In the genomic region with DNA sequence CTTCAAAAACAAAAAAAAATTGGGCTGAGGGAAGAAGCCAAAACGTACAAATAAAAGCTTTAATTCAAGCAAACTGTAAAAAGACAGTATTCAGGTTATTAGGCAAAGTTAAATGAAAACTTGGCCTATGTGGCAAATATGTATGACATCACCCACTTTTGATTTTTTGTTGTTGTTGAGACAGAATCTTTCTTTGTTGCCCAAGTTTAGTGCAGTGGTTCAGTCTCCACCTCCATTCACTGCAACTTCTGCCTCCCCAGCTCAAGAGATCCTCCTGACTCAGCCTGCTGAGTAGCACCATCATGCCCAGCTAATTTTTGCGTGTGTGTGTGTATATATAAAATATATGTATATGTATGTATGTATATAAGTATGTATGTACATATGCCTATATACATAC, we compare ENCODE assay signal across 23 cellular contexts.
A peak's percentile ranks its signal among the peaks of the same experiment; 100 is the strongest.
DNase-seq lines count a peak whose midpoint lies in the region; ATAC-seq, FAIRE-seq and TF ChIP-seq lines count a peak whose summit lies in the region.
"Had no signal": no experiment of that assay in that cellular context is flagged by ENCODE, and none has a peak within 500 bp of the region (broad histone marks: within the 10 kb centered on the region; RNA-seq: fewer than 3 reads in every experiment).

No MANE protein-coding gene starts in this region.

- no peaks in the 10 kb centered on the region for H3K4me1 Mint-ChIP-seq in activated CD4-positive, alpha-beta T cell treated with anti-CD3 and anti-CD28 coated beads, Interleukin-2, amount 10 ng/mL, durations not matched to agents 24 days and 14 days
- H3K4me1 Mint-ChIP-seq: CD4-positive, CD25-positive, alpha-beta regulatory T cell; CD8-positive, alpha-beta memory T cell had no signal

- H3K27ac ChIP-seq in IMR-90 (ENCODE audit: insufficient read depth, low read length), result no peak overlapping the region
- H3K27ac ChIP-seq in aorta (ENCODE audit: low read depth in 1 of 2, low read length in 2 of 2), result no peak overlapping the region
- H3K27ac ChIP-seq: GM23248 had no signal

- dilution Hi-C loops in IMR-90 (cut with HindIII; ENCODE audit: low sequenced_read_pairs, unreplicated experiment), result no loop called here

- no peaks in the 10 kb centered on the region for H3K4me1 ChIP-seq in IMR-90 (ENCODE audit: control insufficient read depth, insufficient read depth, low read length)
- no peaks in the 10 kb centered on the region for H3K4me1 ChIP-seq in aorta (ENCODE audit: control insufficient read depth in 1 of 2, insufficient read depth in 2 of 2, low read length in 2 of 2)
- H3K4me1 ChIP-seq: BE2C had no signal

- H2AK5ac ChIP-seq in IMR-90 (ENCODE audit: low read depth, low read length), result no peak overlapping the region

- H3K18ac ChIP-seq in IMR-90 (ENCODE audit: low read depth, low read length), result no peak overlapping the region

- intact Hi-C loops in IMR-90 (cut with micrococcal nuclease) (no loop called here), aorta (cut with DNase I) (no loop called here)
- intact Hi-C loops in activated CD4-positive, alpha-beta T cell treated with anti-CD3 and anti-CD28 coated beads, Interleukin-2, amount 10 ng/mL, durations not matched to agents 24 days and 14 days (cut with micrococcal nuclease), result no loop called here

- POLR2A ChIA-PET in IMR-90 (lab: Charles Lee; ENCODE audit: unreplicated experiment), result no interaction called here

- no TSS peak for BruUV-seq in IMR-90 (replicated peaks; lab: Mats Ljungman, UMichigan)

- no peaks in the 10 kb centered on the region for H3K36me3 ChIP-seq in IMR-90 (ENCODE audit: control insufficient read depth, insufficient read depth, low read length)
- H3K36me3 ChIP-seq in aorta (ENCODE audit: control insufficient read depth in 1 of 2, insufficient read depth in 2 of 2, low read length in 1 of 2), result no peaks in the 10 kb centered on the region
- H3K36me3 ChIP-seq: BE2C had no signal

- no peaks in the 10 kb centered on the region for H3K9me1 ChIP-seq in IMR-90 (ENCODE audit: insufficient read depth, low read length)

- H3K79me1 ChIP-seq in IMR-90 (ENCODE audit: low read depth in 1 of 2, low read length in 2 of 2), result no peaks in the 10 kb centered on the region

- no peak overlapping the region for H4K91ac ChIP-seq in IMR-90 (ENCODE audit: insufficient read depth, low read depth, low read length)

- H2BK5ac ChIP-seq in IMR-90 (ENCODE audit: low read depth, low read length, poor library complexity, severe bottlenecking), result no peak overlapping the region

- no peak overlapping the region for H2BK20ac ChIP-seq in IMR-90 (ENCODE audit: low read depth, low read length)

- no peak overlapping the region for H2BK120ac ChIP-seq in IMR-90 (ENCODE audit: low read depth, low read length)

- H3K27me3 Mint-ChIP-seq in activated CD4-positive, alpha-beta T cell treated with anti-CD3 and anti-CD28 coated beads, Interleukin-2, amount 10 ng/mL, durations not matched to agents 24 days and 14 days, result no peaks in the 10 kb centered on the region
- H3K27me3 Mint-ChIP-seq: CD4-positive, CD25-positive, alpha-beta regulatory T cell; CD8-positive, alpha-beta memory T cell had no signal

- H3K4me3 ChIP-seq in IMR-90 (ENCODE audit: insufficient read depth, low read depth, low read length), result no peak overlapping the region
- H3K4me3 ChIP-seq in fibroblast of pulmonary artery (replicated peaks; ENCODE audit: low read depth, low read length), result no peak overlapping the region
- H3K4me3 ChIP-seq in aorta (ENCODE audit: low read length in 2 of 2), result no peak overlapping the region
- H3K4me3 ChIP-seq: GM23248 had no signal

- H3K23ac ChIP-seq in IMR-90 (ENCODE audit: low read depth, low read length), result no peak overlapping the region

- FAIRE-seq in RCC 7860 (lab: Jason Lieb, UNC), result no peak
- FAIRE-seq: A204.1, GM12891, GM19239, H54 had no signal

- DNase-seq in IMR-90 (peak; percentile 13), amniotic epithelial cell (ENCODE audit: low read depth) (peak; percentile 14), fibroblast of pulmonary artery (ENCODE audit: low read depth) (peak; percentile 13), aorta (no peak), RCC 7860 (ENCODE audit: low spot score) (no peak), NCI-H524 (lab: John Stamatoyannopoulos, UW) (no peak)
- DNase-seq in activated CD4-positive, alpha-beta T cell treated with anti-CD3 and anti-CD28 coated beads, Interleukin-2, amount 10 ng/mL, durations not matched to agents 24 days and 14 days, result no peak
- DNase-seq: ACHN; BE2C; C1 segment of cervical spinal cord; CD4-positive, CD25-positive, alpha-beta regulatory T cell; CD8-positive, alpha-beta memory T cell; COR-L47; DMS 273 treated with DMSO at 0.1 percent for 48 hours; DMS53; DND-41; EL; GM23248; HCEC 1CT had no signal

- no peaks in the 10 kb centered on the region for H3K27me3 ChIP-seq in IMR-90 (ENCODE audit: control insufficient read depth, insufficient read depth, low read length)
- H3K27me3 ChIP-seq in aorta (ENCODE audit: control insufficient read depth in 1 of 2, insufficient read depth in 2 of 2, low read length in 1 of 2), result no peaks in the 10 kb centered on the region
- H3K27me3 ChIP-seq: BE2C had no signal

- no peaks in the 10 kb centered on the region for H3K9me3 Mint-ChIP-seq in activated CD4-positive, alpha-beta T cell treated with anti-CD3 and anti-CD28 coated beads, Interleukin-2, amount 10 ng/mL, durations not matched to agents 24 days and 14 days

- no peak overlapping the region for H2AK9ac ChIP-seq in IMR-90 (replicated peaks; ENCODE audit: low read depth, low read length, poor library complexity)

- H2BK15ac ChIP-seq in IMR-90 (ENCODE audit: low read depth, low read length), result no peak overlapping the region

- in situ Hi-C loops in IMR-90 (cut with MboI; ENCODE audit: low sequenced_read_pairs), result no loop called here

- H3K9me3 ChIP-seq in IMR-90 (ENCODE audit: control insufficient read depth, insufficient read depth, low read length) (no peaks in the 10 kb centered on the region), aorta (ENCODE audit: control insufficient read depth, low read length) (no peaks in the 10 kb centered on the region)
- H3K9me3 ChIP-seq: BE2C had no signal

- H4K20me1 ChIP-seq in IMR-90 (ENCODE audit: insufficient read depth, low read length), result no peaks in the 10 kb centered on the region

- CTCF ChIA-PET in IMR-90 (lab: Yijun Ruan, JAX), result interaction anchor here (0.5 kb wide), 1 partner anchor 1045 kb away, joined by 3 read pairs; no protein-coding TSS in a partner anchor

- no peak overlapping the region for H3K4me2 ChIP-seq in IMR-90 (ENCODE audit: low read depth, low read length)

- no peak for TF ChIP-seq RAD21 in IMR-90 (IDR thresholded peaks at IDR 0.05; ENCODE audit: low read length)

- H3K4me3 Mint-ChIP-seq in activated CD4-positive, alpha-beta T cell treated with anti-CD3 and anti-CD28 coated beads, Interleukin-2, amount 10 ng/mL, durations not matched to agents 24 days and 14 days, result no peak overlapping the region
- H3K4me3 Mint-ChIP-seq: CD4-positive, CD25-positive, alpha-beta regulatory T cell; CD8-positive, alpha-beta memory T cell had no signal

- H3K4ac ChIP-seq in IMR-90 (ENCODE audit: low read depth, low read length), result no peak overlapping the region

- TF ChIP-seq POLR2A in IMR-90 (IDR thresholded peaks at IDR 0.05; ENCODE audit: low read depth, low read length), result no peak

- H4K8ac ChIP-seq in IMR-90 (ENCODE audit: low read depth in 2 of 2, low read length in 2 of 2), result no peak overlapping the region

- no peak overlapping the region for H3K27ac Mint-ChIP-seq in activated CD4-positive, alpha-beta T cell treated with anti-CD3 and anti-CD28 coated beads, Interleukin-2, amount 10 ng/mL, durations not matched to agents 24 days and 14 days
- H3K27ac Mint-ChIP-seq: CD4-positive, CD25-positive, alpha-beta regulatory T cell; CD8-positive, alpha-beta memory T cell had no signal

- no peak overlapping the region for H4K5ac ChIP-seq in IMR-90 (ENCODE audit: low read depth, low read length)

- no peaks in the 10 kb centered on the region for H3K36me3 Mint-ChIP-seq in activated CD4-positive, alpha-beta T cell treated with anti-CD3 and anti-CD28 coated beads, Interleukin-2, amount 10 ng/mL, durations not matched to agents 24 days and 14 days (ENCODE audit: low read depth)
- H3K36me3 Mint-ChIP-seq: CD4-positive, CD25-positive, alpha-beta regulatory T cell; CD8-positive, alpha-beta memory T cell had no signal

- H2AFZ ChIP-seq in IMR-90 (replicated peaks; ENCODE audit: low read length, poor library complexity), result no peak overlapping the region
- H2AFZ ChIP-seq: GM23248 had no signal

- TF ChIP-seq CTCF in IMR-90 (conservative IDR thresholded peaks at IDR 0.05; ENCODE audit: low read depth, low read length) (no peak), fibroblast of pulmonary artery (IDR thresholded peaks at IDR 0.05; ENCODE audit: low read length, missing control alignments) (no peak)

- H3K9ac ChIP-seq in IMR-90 (ENCODE audit: low read depth, low read length), result no peak overlapping the region
- H3K9ac ChIP-seq: GM23248 had no signal

- no CpG with 5 or more reads among the region's 2 CpGs for WGBS in IMR-90 (ENCODE audit: extremely low coverage in 2 of 2, insufficient read length in 1 of 2), 2 experiments
- 88 to 92% methylated on average over 2 of the region's 2 CpGs for WGBS in aorta, 2 donors

- H3K14ac ChIP-seq in IMR-90 (replicated peaks; ENCODE audit: low read depth, low read length), result no peak overlapping the region

- ATAC-seq in IMR-90 (ENCODE audit: low read depth) (no peak), aorta (ENCODE audit: low FRiP score) (peak; percentile 41)

- H3K56ac ChIP-seq in IMR-90 (ENCODE audit: extremely low read depth, insufficient read depth, low read length), result no peak overlapping the region

TF ChIP-seq in IMR-90, 13 proteins besides CTCF, POLR2A, EP300 and RAD21:
- TF ChIP-seq MXI1 (IDR thresholded peaks at IDR 0.05; ENCODE audit: borderline replicate concordance, low read depth, low read length) (no peak), MAZ (IDR thresholded peaks at IDR 0.05; ENCODE audit: borderline replicate concordance, low read depth, low read length) (no peak), CHD1 (IDR thresholded peaks at IDR 0.05; ENCODE audit: low read depth, low read length) (no peak), NFE2L2 (IDR thresholded peaks at IDR 0.05; ENCODE audit: low read depth, low read length) (no peak), CEBPB (IDR thresholded peaks at IDR 0.05; ENCODE audit: low read depth, low read length) (0 out of 2 replicates have a peak, but pooled peaks have one; percentile 15)

Comparison
In these comparisons a context has a peak if more than half of its experiments do, and no peak if none do; other contexts are left out.
1. DNase-seq: peak in IMR-90 (single experiment), amniotic epithelial cell (single experiment) and fibroblast of pulmonary artery (single experiment); none in aorta (0 of 2), RCC 7860 (single experiment), activated CD4-positive, alpha-beta T cell treated with anti-CD3 and anti-CD28 coated beads, Interleukin-2, amount 10 ng/mL, durations not matched to agents 24 days and 14 days (single experiment) and NCI-H524 (0 of 2).